In genomic region chr13:95644611-95645052, GRCh38 we compare ENCODE assay signal across 1 cellular context.
TF ChIP-seq lines count a peak whose summit lies in the region.

A gene with protein sequence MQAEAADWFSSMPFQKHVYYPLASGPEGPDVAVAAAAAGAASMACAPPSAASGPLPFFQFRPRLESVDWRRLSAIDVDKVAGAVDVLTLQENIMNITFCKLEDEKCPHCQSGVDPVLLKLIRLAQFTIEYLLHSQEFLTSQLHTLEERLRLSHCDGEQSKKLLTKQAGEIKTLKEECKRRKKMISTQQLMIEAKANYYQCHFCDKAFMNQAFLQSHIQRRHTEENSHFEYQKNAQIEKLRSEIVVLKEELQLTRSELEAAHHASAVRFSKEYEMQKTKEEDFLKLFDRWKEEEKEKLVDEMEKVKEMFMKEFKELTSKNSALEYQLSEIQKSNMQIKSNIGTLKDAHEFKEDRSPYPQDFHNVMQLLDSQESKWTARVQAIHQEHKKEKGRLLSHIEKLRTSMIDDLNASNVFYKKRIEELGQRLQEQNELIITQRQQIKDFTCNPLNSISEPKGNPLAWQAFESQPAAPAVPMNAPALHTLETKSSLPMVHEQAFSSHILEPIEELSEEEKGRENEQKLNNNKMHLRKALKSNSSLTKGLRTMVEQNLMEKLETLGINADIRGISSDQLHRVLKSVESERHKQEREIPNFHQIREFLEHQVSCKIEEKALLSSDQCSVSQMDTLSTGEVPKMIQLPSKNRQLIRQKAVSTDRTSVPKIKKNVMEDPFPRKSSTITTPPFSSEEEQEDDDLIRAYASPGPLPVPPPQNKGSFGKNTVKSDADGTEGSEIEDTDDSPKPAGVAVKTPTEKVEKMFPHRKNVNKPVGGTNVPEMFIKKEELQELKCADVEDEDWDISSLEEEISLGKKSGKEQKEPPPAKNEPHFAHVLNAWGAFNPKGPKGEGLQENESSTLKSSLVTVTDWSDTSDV (minus strand): TSS chr13:95644706. CDS start chr13:95642029, 2,677 bp downstream.

TF ChIP-seq in WTC11, 78 proteins besides CTCF, POLR2A, EP300 and RAD21 (continued from another document and continues in another):
- TF ChIP-seq ARID4B (CRISPR knock-in tag; IDR thresholded peaks at IDR 0.05; ENCODE audit: borderline replicate concordance) (no peak), ETV6 (CRISPR knock-in tag; IDR thresholded peaks at IDR 0.05) (no peak), KAT7 (CRISPR knock-in tag; IDR thresholded peaks at IDR 0.05; ENCODE audit: borderline replicate concordance) (no peak), GABPB1 (CRISPR knock-in tag; IDR thresholded peaks at IDR 0.05) (no peak), AFF4 (CRISPR knock-in tag; IDR thresholded peaks at IDR 0.05; ENCODE audit: borderline replicate concordance) (no peak), ZNF671 (CRISPR knock-in tag; IDR thresholded peaks at IDR 0.05) (no peak), HMGA2 (CRISPR knock-in tag; IDR thresholded peaks at IDR 0.05) (no peak), PRRX2 (CRISPR knock-in tag; IDR thresholded peaks at IDR 0.05) (no peak), GTF2I (CRISPR knock-in tag; conservative IDR thresholded peaks at IDR 0.05) (no peak), CREB1 (CRISPR knock-in tag; IDR thresholded peaks at IDR 0.05) (no peak), ZMAT4 (CRISPR knock-in tag; IDR thresholded peaks at IDR 0.05) (no peak), RORB (CRISPR knock-in tag; IDR thresholded peaks at IDR 0.05) (no peak), ZNF121 (CRISPR knock-in tag; IDR thresholded peaks at IDR 0.05) (no peak), ZNF416 (CRISPR knock-in tag; IDR thresholded peaks at IDR 0.05) (no peak), FOXP1 (CRISPR knock-in tag; IDR thresholded peaks at IDR 0.05; ENCODE audit: borderline replicate concordance) (no peak), ZNF396 (CRISPR knock-in tag; IDR thresholded peaks at IDR 0.05; ENCODE audit: borderline replicate concordance) (no peak), ZNF532 (CRISPR knock-in tag; IDR thresholded peaks at IDR 0.05; ENCODE audit: borderline replicate concordance) (no peak), NFATC4 (CRISPR knock-in tag; IDR thresholded peaks at IDR 0.05) (no peak), SMAD4 (CRISPR knock-in tag; IDR thresholded peaks at IDR 0.05) (no peak), MXD4 (CRISPR knock-in tag; IDR thresholded peaks at IDR 0.05; ENCODE audit: borderline replicate concordance) (no peak), FOXP4 (CRISPR knock-in tag; IDR thresholded peaks at IDR 0.05) (no peak), GRHL2 (CRISPR knock-in tag; IDR thresholded peaks at IDR 0.05; ENCODE audit: insufficient replicate concordance, severe bottlenecking) (no peak)
- TF ChIP-seq, protein P1, sequence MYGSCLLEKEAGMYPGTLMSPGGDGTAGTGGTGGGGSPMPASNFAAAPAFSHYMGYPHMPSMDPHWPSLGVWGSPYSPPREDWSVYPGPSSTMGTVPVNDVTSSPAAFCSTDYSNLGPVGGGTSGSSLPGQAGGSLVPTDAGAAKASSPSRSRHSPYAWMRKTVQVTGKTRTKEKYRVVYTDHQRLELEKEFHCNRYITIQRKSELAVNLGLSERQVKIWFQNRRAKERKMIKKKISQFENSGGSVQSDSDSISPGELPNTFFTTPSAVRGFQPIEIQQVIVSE (CRISPR knock-in tag; IDR thresholded peaks at IDR 0.05; ENCODE audit: borderline replicate concordance), result no peak
- TF ChIP-seq, protein P2, sequence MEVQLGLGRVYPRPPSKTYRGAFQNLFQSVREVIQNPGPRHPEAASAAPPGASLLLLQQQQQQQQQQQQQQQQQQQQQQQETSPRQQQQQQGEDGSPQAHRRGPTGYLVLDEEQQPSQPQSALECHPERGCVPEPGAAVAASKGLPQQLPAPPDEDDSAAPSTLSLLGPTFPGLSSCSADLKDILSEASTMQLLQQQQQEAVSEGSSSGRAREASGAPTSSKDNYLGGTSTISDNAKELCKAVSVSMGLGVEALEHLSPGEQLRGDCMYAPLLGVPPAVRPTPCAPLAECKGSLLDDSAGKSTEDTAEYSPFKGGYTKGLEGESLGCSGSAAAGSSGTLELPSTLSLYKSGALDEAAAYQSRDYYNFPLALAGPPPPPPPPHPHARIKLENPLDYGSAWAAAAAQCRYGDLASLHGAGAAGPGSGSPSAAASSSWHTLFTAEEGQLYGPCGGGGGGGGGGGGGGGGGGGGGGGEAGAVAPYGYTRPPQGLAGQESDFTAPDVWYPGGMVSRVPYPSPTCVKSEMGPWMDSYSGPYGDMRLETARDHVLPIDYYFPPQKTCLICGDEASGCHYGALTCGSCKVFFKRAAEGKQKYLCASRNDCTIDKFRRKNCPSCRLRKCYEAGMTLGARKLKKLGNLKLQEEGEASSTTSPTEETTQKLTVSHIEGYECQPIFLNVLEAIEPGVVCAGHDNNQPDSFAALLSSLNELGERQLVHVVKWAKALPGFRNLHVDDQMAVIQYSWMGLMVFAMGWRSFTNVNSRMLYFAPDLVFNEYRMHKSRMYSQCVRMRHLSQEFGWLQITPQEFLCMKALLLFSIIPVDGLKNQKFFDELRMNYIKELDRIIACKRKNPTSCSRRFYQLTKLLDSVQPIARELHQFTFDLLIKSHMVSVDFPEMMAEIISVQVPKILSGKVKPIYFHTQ (CRISPR knock-in tag; IDR thresholded peaks at IDR 0.05), result no peak
- TF ChIP-seq, protein P3, sequence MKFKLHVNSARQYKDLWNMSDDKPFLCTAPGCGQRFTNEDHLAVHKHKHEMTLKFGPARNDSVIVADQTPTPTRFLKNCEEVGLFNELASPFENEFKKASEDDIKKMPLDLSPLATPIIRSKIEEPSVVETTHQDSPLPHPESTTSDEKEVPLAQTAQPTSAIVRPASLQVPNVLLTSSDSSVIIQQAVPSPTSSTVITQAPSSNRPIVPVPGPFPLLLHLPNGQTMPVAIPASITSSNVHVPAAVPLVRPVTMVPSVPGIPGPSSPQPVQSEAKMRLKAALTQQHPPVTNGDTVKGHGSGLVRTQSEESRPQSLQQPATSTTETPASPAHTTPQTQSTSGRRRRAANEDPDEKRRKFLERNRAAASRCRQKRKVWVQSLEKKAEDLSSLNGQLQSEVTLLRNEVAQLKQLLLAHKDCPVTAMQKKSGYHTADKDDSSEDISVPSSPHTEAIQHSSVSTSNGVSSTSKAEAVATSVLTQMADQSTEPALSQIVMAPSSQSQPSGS (CRISPR knock-in tag; IDR thresholded peaks at IDR 0.05; ENCODE audit: borderline replicate concordance, low read depth), result no peak
- TF ChIP-seq, protein P4, sequence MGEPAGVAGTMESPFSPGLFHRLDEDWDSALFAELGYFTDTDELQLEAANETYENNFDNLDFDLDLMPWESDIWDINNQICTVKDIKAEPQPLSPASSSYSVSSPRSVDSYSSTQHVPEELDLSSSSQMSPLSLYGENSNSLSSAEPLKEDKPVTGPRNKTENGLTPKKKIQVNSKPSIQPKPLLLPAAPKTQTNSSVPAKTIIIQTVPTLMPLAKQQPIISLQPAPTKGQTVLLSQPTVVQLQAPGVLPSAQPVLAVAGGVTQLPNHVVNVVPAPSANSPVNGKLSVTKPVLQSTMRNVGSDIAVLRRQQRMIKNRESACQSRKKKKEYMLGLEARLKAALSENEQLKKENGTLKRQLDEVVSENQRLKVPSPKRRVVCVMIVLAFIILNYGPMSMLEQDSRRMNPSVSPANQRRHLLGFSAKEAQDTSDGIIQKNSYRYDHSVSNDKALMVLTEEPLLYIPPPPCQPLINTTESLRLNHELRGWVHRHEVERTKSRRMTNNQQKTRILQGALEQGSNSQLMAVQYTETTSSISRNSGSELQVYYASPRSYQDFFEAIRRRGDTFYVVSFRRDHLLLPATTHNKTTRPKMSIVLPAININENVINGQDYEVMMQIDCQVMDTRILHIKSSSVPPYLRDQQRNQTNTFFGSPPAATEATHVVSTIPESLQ (CRISPR knock-in tag; IDR thresholded peaks at IDR 0.05), result no peak
